ENCODE assay signal across 25 cellular contexts in genomic region chr18:1751249-1751648, GRCh38.
"Had no signal": no experiment of that assay in that cellular context is flagged by ENCODE, and none has a peak within 500 bp of the region (broad histone marks: within the 10 kb centered on the region; RNA-seq: fewer than 3 reads in every experiment).

No MANE protein-coding gene starts in this region.

- DNase-seq: activated CD4-positive, alpha-beta T cell treated with anti-CD3 and anti-CD28 coated beads for 48 hours; activated CD4-positive, alpha-beta T cell treated with anti-CD3 and anti-CD28 coated beads, Interleukin-2, amount 50 U/mL, for 48 hours; activated CD8-positive, alpha-beta memory T cell treated with anti-CD3 and anti-CD28 coated beads for 24 hours; activated effector memory CD4-positive, alpha-beta T cell treated with Interleukin-2 at 50 U/mL for 16 hours; activated naive CD4-positive, alpha-beta T cell treated with Interleukin-2 at 50 U/mL for 16 hours; anterior cingulate cortex; dermis blood vessel endothelial cell; effector CD4-positive, alpha-beta T cell; glutamatergic neuron; left lung; stimulated activated CD4-positive, alpha-beta T cell treated with anti-CD3 and anti-CD28 coated beads, Interleukin-12 subunit alpha, Interleukin-12 subunit beta, amount 100 ng/mL, for 4 hours; stimulated activated CD4-positive, alpha-beta T cell treated with anti-CD3 and anti-CD28 coated beads, Interleukin-4, amount 100 ng/mL, for 1 hour; stimulated activated naive CD8-positive, alpha-beta T cell treated with anti-CD3 and anti-CD28 coated beads, Interleukin-15, Interleukin-2, amounts not matched to agents 100 U/mL and 50 U/mL, for 24 hours; T-helper 9 cell; testis; transverse colon had no signal

- H3K27ac ChIP-seq: epithelial cell of prostate, left lung, neutrophil, skin epidermis, testis, transverse colon, VCaP had no signal

- H3K4me3 Mint-ChIP-seq: activated naive CD8-positive, alpha-beta T cell; central memory CD8-positive, alpha-beta T cell; nephron had no signal

- H3K27ac Mint-ChIP-seq: activated naive CD8-positive, alpha-beta T cell; nephron; progenitor cell of endocrine pancreas had no signal

- H3K9me3 ChIP-seq: left lung, neutrophil, testis, transverse colon had no signal

- H3K36me3 ChIP-seq: left lung, neutrophil, transverse colon had no signal

- H3K4me3 ChIP-seq: left lung, lung, skin epidermis, testis, transverse colon had no signal

- H3K4me1 ChIP-seq: left lung, testis, transverse colon had no signal

- H3K4me1 Mint-ChIP-seq: central memory CD8-positive, alpha-beta T cell; nephron had no signal

- H3K27me3 ChIP-seq: left lung, neutrophil, testis, transverse colon had no signal

- H3K36me3 Mint-ChIP-seq: activated naive CD8-positive, alpha-beta T cell had no signal

- H3K27me3 Mint-ChIP-seq: central memory CD8-positive, alpha-beta T cell; progenitor cell of endocrine pancreas had no signal
